25 cellular contexts compared by ENCODE assay signal in the genomic region with DNA sequence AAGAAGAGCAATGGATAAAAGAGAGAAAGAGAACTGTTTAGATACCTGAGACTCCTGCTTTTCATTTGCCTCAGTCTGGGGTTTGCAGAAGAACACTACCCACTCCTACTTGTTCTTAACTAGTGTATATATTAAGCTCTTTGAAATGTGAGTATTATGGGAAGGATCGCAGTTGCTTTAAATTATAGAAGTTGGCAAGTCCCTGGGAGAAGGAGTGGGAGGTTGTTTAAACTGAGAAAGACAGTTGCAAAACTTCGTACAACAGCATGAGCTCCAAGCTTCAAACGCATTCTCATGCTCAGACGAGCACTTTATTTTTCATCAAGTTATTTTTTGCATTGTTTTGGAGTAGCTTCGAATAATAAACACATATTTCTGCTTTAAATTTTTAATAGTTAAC.
DNase-seq lines count a peak whose midpoint lies in the region; ATAC-seq and TF ChIP-seq lines count a peak whose summit lies in the region.
"Had no signal": no experiment of that assay in that cellular context is flagged by ENCODE, and none has a peak within 500 bp of the region (broad histone marks: within the 10 kb centered on the region; RNA-seq: fewer than 3 reads in every experiment).

No MANE protein-coding gene starts in this region.

- H3K4me1 ChIP-seq in A673 (ENCODE audit: insufficient read depth, low read length, poor library complexity, severe bottlenecking) (peaks cover 28% of the 10 kb centered on the region), colonic mucosa (no peaks in the 10 kb centered on the region), lower lobe of right lung (no peaks in the 10 kb centered on the region), stomach (peaks cover 0 to 48% (median 7%) of the 10 kb centered on the region in 4 donors), ascending aorta (peaks cover 0 to 25% of the 10 kb centered on the region in 2 donors)

- H3K27me3 Mint-ChIP-seq in effector memory CD8-positive, alpha-beta T cell, result peaks cover 8 to 12% of the 10 kb centered on the region in 2 donors
- H3K27me3 Mint-ChIP-seq: central memory CD8-positive, alpha-beta T cell; progenitor cell of endocrine pancreas; stimulated activated naive CD8-positive, alpha-beta T cell treated with anti-CD3 and anti-CD28 coated beads, Interleukin-15, amount 100 ng/mL, for 72 hours had no signal

- H3K4me1 Mint-ChIP-seq in effector memory CD8-positive, alpha-beta T cell (ENCODE audit: low read depth in 2 of 2), result no peaks in the 10 kb centered on the region
- H3K4me1 Mint-ChIP-seq: central memory CD8-positive, alpha-beta T cell; stimulated activated naive CD8-positive, alpha-beta T cell treated with anti-CD3 and anti-CD28 coated beads, Interleukin-15, amount 100 ng/mL, for 72 hours had no signal

- no peak for TF ChIP-seq CTCF in A673 (conservative IDR thresholded peaks at IDR 0.05; ENCODE audit: low read depth, low read length)
- TF ChIP-seq CTCF in colonic mucosa (IDR thresholded peaks at IDR 0.05), result no peak
- TF ChIP-seq CTCF in lower lobe of right lung (IDR thresholded peaks at IDR 0.05), result no peak
- no peak for TF ChIP-seq CTCF in stomach (IDR thresholded peaks at IDR 0.05)
- TF ChIP-seq CTCF in ascending aorta (IDR thresholded peaks at IDR 0.05), result no peak

- no peaks in the 10 kb centered on the region for H3K36me3 Mint-ChIP-seq in effector memory CD8-positive, alpha-beta T cell (ENCODE audit: insufficient read depth)
- H3K36me3 Mint-ChIP-seq: natural killer cell had no signal

- H3K4me3 Mint-ChIP-seq in effector memory CD8-positive, alpha-beta T cell, result no peak overlapping the region
- H3K4me3 Mint-ChIP-seq: central memory CD8-positive, alpha-beta T cell; natural killer cell; stimulated activated naive CD8-positive, alpha-beta T cell treated with anti-CD3 and anti-CD28 coated beads, Interleukin-15, amount 100 ng/mL, for 72 hours; T-helper 2 cell treated with Interferon-gamma antibody and Interleukin-4, amounts not matched to agents 5 μg/mL and 100 μg/mL, for 36 hours had no signal

- WGBS in stomach, 5 donors, result 61 to 71% (median 68%) methylated on average over 5 of the region's 5 CpGs

- no TSS peak for BruUV-seq in A673 (replicated peaks; lab: Mats Ljungman, UMichigan)

- POLR2A ChIA-PET in A673 (lab: Charles Lee; ENCODE audit: low non-redundant PET), result no interaction called here

- ATAC-seq in lower lobe of right lung, result no peak
- no peak for ATAC-seq in effector memory CD8-positive, alpha-beta T cell (replicated peaks)
- ATAC-seq: esophagus mucosa; natural killer cell; stimulated activated naive CD8-positive, alpha-beta T cell treated with anti-CD3 and anti-CD28 coated beads, Interleukin-15, amount 100 ng/mL, for 72 hours had no signal

- H3K27ac Mint-ChIP-seq in effector memory CD8-positive, alpha-beta T cell, result no peak overlapping the region
- H3K27ac Mint-ChIP-seq: natural killer cell; progenitor cell of endocrine pancreas; stimulated activated naive CD8-positive, alpha-beta T cell treated with anti-CD3 and anti-CD28 coated beads, Interleukin-15, amount 100 ng/mL, for 72 hours; T-helper 2 cell treated with Interferon-gamma antibody and Interleukin-4, amounts not matched to agents 5 μg/mL and 100 μg/mL, for 36 hours had no signal

- no peak overlapping the region for H3K27ac ChIP-seq in A673 (ENCODE audit: low read depth, low read length, poor library complexity, severe bottlenecking)
- peak overlapping the region; percentile 16 for H3K27ac ChIP-seq in colonic mucosa
- H3K27ac ChIP-seq in lower lobe of right lung, result peak overlapping the region; percentile 38
- peak overlapping the region in 3 of 5 donors; percentile 40 to 73 (median 41) for H3K27ac ChIP-seq in stomach
- H3K27ac ChIP-seq in ascending aorta, result peak overlapping the region in 1 of 2 donors; percentile 24
- H3K27ac ChIP-seq: C4-2B had no signal

- H3K4me3 ChIP-seq in A673 (ENCODE audit: low read depth, low read length, poor library complexity, severe bottlenecking) (no peak overlapping the region), colonic mucosa (no peak overlapping the region), lower lobe of right lung (peak overlapping the region; percentile 33), stomach (peak overlapping the region; percentile 4 to 38 (median 28)), ascending aorta (peak overlapping the region in 1 of 2 donors; percentile 51)

- H3K9me3 ChIP-seq in A673 (ENCODE audit: low read depth, low read length, poor library complexity, severe bottlenecking) (no peaks in the 10 kb centered on the region), colonic mucosa (no peaks in the 10 kb centered on the region), lower lobe of right lung (no peaks in the 10 kb centered on the region), stomach (no peaks in the 10 kb centered on the region), ascending aorta (no peaks in the 10 kb centered on the region)

- intact Hi-C loops in A673 (cut with micrococcal nuclease; ENCODE audit: unreplicated experiment) (no loop called here), colonic mucosa (cut with DNase I) (no loop called here), lower lobe of right lung (cut with DNase I) (no loop called here), stomach (cut with DNase I; ENCODE audit: low total_unique reads) (no loop called here), ascending aorta (cut with DNase I) (loop anchor here (5.0 kb wide), 1 partner anchor 118 kb away; no protein-coding TSS in a partner anchor)

- no peaks in the 10 kb centered on the region for H3K9me3 Mint-ChIP-seq in effector memory CD8-positive, alpha-beta T cell
- H3K9me3 Mint-ChIP-seq: central memory CD8-positive, alpha-beta T cell; natural killer cell; T-helper 2 cell treated with Interferon-gamma antibody and Interleukin-4, amounts not matched to agents 5 μg/mL and 100 μg/mL, for 36 hours had no signal

- peak; percentile 46 for DNase-seq in A673 (ENCODE audit: low spot score)
- no peak for DNase-seq in colonic mucosa
- DNase-seq in lower lobe of right lung, result no peak
- DNase-seq in stomach, result no peak
- DNase-seq in NCI-H1105 treated with DMSO at 0.1 percent for 48 hours (lab: John Stamatoyannopoulos, UW), result no peak
- DNase-seq in ascending aorta (ENCODE audit: low spot score in 2 of 2), result no peak
- DNase-seq in effector memory CD8-positive, alpha-beta T cell, result no peak
- DNase-seq in NCI-H2171 (lab: John Stamatoyannopoulos, UW), result no peak
- DNase-seq: ACHN; activated CD4-positive, alpha-beta T cell treated with anti-CD3 and anti-CD28 coated beads, Interleukin-2, amount 50 U/mL, for 48 hours; activated gamma-delta T cell; effector CD4-positive, alpha-beta T cell; HCEC 1CT; hippocampal formation; natural killer cell; NCI-H1092 treated with DMSO at 0.1 percent for 48 hours; NCI-H2081; NCI-H446 treated with DMSO at 0.1 percent for 48 hours; stimulated activated CD4-positive, alpha-beta T cell treated with anti-CD3 and anti-CD28 coated beads, Interleukin-4, amount 100 ng/mL, for 4 hours; stimulated activated naive CD8-positive, alpha-beta T cell treated with anti-CD3 and anti-CD28 coated beads, Interleukin-15, amount 100 ng/mL, for 72 hours had no signal

- TF ChIP-seq POLR2A in stomach (IDR thresholded peaks at IDR 0.05), result no peak

- no peak overlapping the region for H3K9ac ChIP-seq in colonic mucosa (ENCODE audit: low read depth in 2 of 2, low read length in 2 of 2)

- no peak for TF ChIP-seq EP300 in stomach (IDR thresholded peaks at IDR 0.05)

- H3K27me3 ChIP-seq in A673 (replicated peaks; ENCODE audit: insufficient read depth, low read depth, low read length, poor library complexity), result no peaks in the 10 kb centered on the region
- no peaks in the 10 kb centered on the region for H3K27me3 ChIP-seq in colonic mucosa
- H3K27me3 ChIP-seq in lower lobe of right lung (ENCODE audit: low read depth), result no peaks in the 10 kb centered on the region
- peaks cover 0 to 4% (median 0%) of the 10 kb centered on the region in 3 donors for H3K27me3 ChIP-seq in stomach
- no peaks in the 10 kb centered on the region for H3K27me3 ChIP-seq in ascending aorta

- CTCF ChIA-PET in A673 (lab: Charles Lee), result no interaction called here

- H3K36me3 ChIP-seq in A673 (ENCODE audit: insufficient read depth, low read length, poor library complexity, severe bottlenecking), result no peaks in the 10 kb centered on the region
- H3K36me3 ChIP-seq in colonic mucosa, result no peaks in the 10 kb centered on the region
- no peaks in the 10 kb centered on the region for H3K36me3 ChIP-seq in lower lobe of right lung
- no peaks in the 10 kb centered on the region for H3K36me3 ChIP-seq in stomach
- H3K36me3 ChIP-seq in ascending aorta, result no peaks in the 10 kb centered on the region

Comparison
In these comparisons a context has a peak if more than half of its experiments do, and no peak if none do; other contexts are left out.
1. H3K4me3 ChIP-seq: peak in lower lobe of right lung (single experiment) and stomach (4 of 4); none in A673 (single experiment) and colonic mucosa (single experiment).